8 cellular contexts compared by ENCODE assay signal in genomic region chr11:59668950-59669610, GRCh38. TPM values are rescaled to one million over a fixed set of nuclear protein-coding genes. Genes with fewer than 3 reads are reported as not detected.
DNase-seq lines count a peak whose midpoint lies in the region; ATAC-seq and TF ChIP-seq lines count a peak whose summit lies in the region.

TSS of gene PATL1 (minus strand) at chr11:59669037. CDS start at chr11:59668895, 142 bp downstream.

- H3K9me3 ChIP-seq in left lung: no peaks in the 10 kb centered on the region

- H3K36me3 ChIP-seq in left lung: peaks cover 0 to 27% of the 10 kb centered on the region in 2 donors

- H3K4me3 ChIP-seq in left lung: peak within 1 kb of the TSS; percentile 77 to 89

- H3K27ac ChIP-seq in C4-2B (peak within 1 kb of the TSS; percentile 80), left lung (peak within 1 kb of the TSS; percentile 98 to 99)

- peaks cover 19 to 50% of the 10 kb centered on the region in 2 donors for H3K4me1 ChIP-seq in left lung

- TF ChIP-seq CTCF in C4-2B (conservative IDR thresholded peaks at IDR 0.05) (no peak), left lung (IDR thresholded peaks at IDR 0.05) (no peak)

- H3K27me3 ChIP-seq in left lung: no peaks in the 10 kb centered on the region

- DNase-seq in NCI-H774 (lab: John Stamatoyannopoulos, UW) (peak; percentile 96), dermis blood vessel endothelial cell (peak; percentile 99), left lung (peak; percentile 100)
- DNase-seq in activated CD4-positive, alpha-beta T cell treated with anti-CD3 and anti-CD28 coated beads, Interleukin-2, amount 50 U/mL, for 4 hours: peak; percentile 98 to 99
- peak; percentile 96 for DNase-seq in stimulated activated CD4-positive, alpha-beta T cell treated with anti-CD3 and anti-CD28 coated beads, Interleukin-2, amount 100 ng/mL, for 48 hours

- intact Hi-C loops in left lung (cut with DNase I): no loop called here

- peak; percentile 94 for ATAC-seq in GM19395 (IDR thresholded peaks at IDR 0.05; ENCODE audit: unreplicated experiment)
- peak; percentile 93 for ATAC-seq in HG03565 (IDR thresholded peaks at IDR 0.05; ENCODE audit: unreplicated experiment)
- peak; percentile 94 for ATAC-seq in left lung

RNA-seq across cellular contexts. Expression of gene PATL1, which starts in this region (rescaled TPM):
- total RNA-seq in dermis blood vessel endothelial cell: 6.0 and 13.0 TPM in 2 replicates
- 10 to 100 TPM; 27.8 to 42.6 TPM for total RNA-seq in left lung

Comparison
In these comparisons a context has a peak if more than half of its experiments do, and no peak if none do; other contexts are left out.
1. Peak in every context shown above with its lines: DNase-seq, ATAC-seq, H3K4me3 ChIP-seq and H3K27ac ChIP-seq.